Comparison of ENCODE assay signal across 8 cellular contexts in the genomic region with DNA sequence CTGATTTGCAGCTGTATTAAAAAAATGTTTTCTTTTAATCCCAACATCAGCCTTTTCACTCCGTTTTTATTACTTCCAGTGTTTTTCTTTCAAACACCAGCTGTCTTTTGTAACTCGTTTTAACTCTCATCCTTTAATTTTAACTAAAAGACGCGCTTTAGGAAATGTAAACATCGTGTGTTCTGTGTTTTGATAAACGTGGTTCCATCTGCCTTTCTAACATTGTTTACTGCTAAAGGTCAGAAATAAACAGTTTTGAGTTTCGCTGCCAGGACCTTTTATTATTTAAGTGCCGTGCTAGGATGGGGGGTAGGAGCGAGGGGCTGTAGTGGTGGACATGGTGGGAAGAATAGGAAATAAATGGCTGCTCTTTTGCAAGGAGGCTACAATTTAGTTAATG. TPM values are rescaled to one million over a fixed set of nuclear protein-coding genes. Genes with fewer than 3 reads are reported as not detected.
DNase-seq lines count a peak whose midpoint lies in the region; ATAC-seq and TF ChIP-seq lines count a peak whose summit lies in the region.

No MANE protein-coding gene starts in this region.

- H3K36me3 Mint-ChIP-seq in T-helper 2 cell treated with Interferon-gamma antibody and Interleukin-4, amounts not matched to agents 5 μg/mL and 100 μg/mL, for 36 hours (ENCODE audit: low read depth): peaks cover 16% of the 10 kb centered on the region

- H3K27me3 Mint-ChIP-seq in T-helper 2 cell treated with Interferon-gamma antibody and Interleukin-4, amounts not matched to agents 5 μg/mL and 100 μg/mL, for 36 hours (ENCODE audit: low read depth): peaks cover 2% of the 10 kb centered on the region

- H3K4me1 ChIP-seq in HAP-1: peaks cover 17% of the 10 kb centered on the region
- peaks cover 9 to 11% (median 9%) of the 10 kb centered on the region in 3 donors for H3K4me1 ChIP-seq in skeletal muscle tissue (ENCODE audit: control insufficient read depth in 3 of 3, insufficient read depth in 3 of 3, low read length in 3 of 3)

- peaks cover 28% of the 10 kb centered on the region for H3K4me1 Mint-ChIP-seq in T-helper 2 cell treated with Interferon-gamma antibody and Interleukin-4, amounts not matched to agents 5 μg/mL and 100 μg/mL, for 36 hours (ENCODE audit: low read depth)

- in situ Hi-C loops in HAP-1 (cut with MboI; ENCODE audit: low sequenced_read_pairs): loop anchor here (10.0 kb wide), 1 partner anchor 257 kb away; no protein-coding TSS in a partner anchor

- ATAC-seq in HG03469 (IDR thresholded peaks at IDR 0.05; ENCODE audit: unreplicated experiment) (no peak), HG02970 (IDR thresholded peaks at IDR 0.05; ENCODE audit: low FRiP score, unreplicated experiment) (no peak)

- H3K36me3 ChIP-seq in HAP-1 (replicated peaks) (peaks cover 1% of the 10 kb centered on the region; the same call in 1 of the 2 replicates), skeletal muscle tissue (ENCODE audit: control insufficient read depth in 3 of 3, insufficient read depth in 3 of 3, low read length in 3 of 3) (no peaks in the 10 kb centered on the region)

- peak overlapping the region; percentile 99 for H3K4me3 Mint-ChIP-seq in T-helper 2 cell treated with Interferon-gamma antibody and Interleukin-4, amounts not matched to agents 5 μg/mL and 100 μg/mL, for 36 hours

- H3K27ac Mint-ChIP-seq in T-helper 2 cell treated with Interferon-gamma antibody and Interleukin-4, amounts not matched to agents 5 μg/mL and 100 μg/mL, for 36 hours: peak overlapping the region; percentile 99

- no peak overlapping the region for H3K27ac ChIP-seq in skeletal muscle tissue (ENCODE audit: low read depth, low read length)

- peak in 1 of 2 experiments; percentile 13 for DNase-seq in HAP-1 (ENCODE audit: low spot score in 2 of 2)
- no peak for DNase-seq in T-helper 2 cell treated with Interferon-gamma antibody and Interleukin-4, amounts not matched to agents 5 μg/mL and 100 μg/mL, for 36 hours (ENCODE audit: low spot score)
- no peak for DNase-seq in foreskin fibroblast
- no peak for DNase-seq in 8988T
- no peak for DNase-seq in central memory CD4-positive, alpha-beta T cell

- H3K27me3 ChIP-seq in HAP-1 (ENCODE audit: low read depth) (no peaks in the 10 kb centered on the region), skeletal muscle tissue (ENCODE audit: control insufficient read depth in 3 of 3, insufficient read depth in 3 of 3, low read length in 3 of 3) (no peaks in the 10 kb centered on the region)

- peak overlapping the region in 2 of 3 donors; percentile 25 to 67 for H3K9ac ChIP-seq in skeletal muscle tissue (ENCODE audit: low read depth in 1 of 3, low read length in 3 of 3)

- no peaks in the 10 kb centered on the region for H3K9me3 ChIP-seq in HAP-1
- H3K9me3 ChIP-seq in skeletal muscle tissue (ENCODE audit: control insufficient read depth in 3 of 3, low read length in 3 of 3): no peaks in the 10 kb centered on the region

- no peak for TF ChIP-seq CTCF in foreskin fibroblast (IDR thresholded peaks at IDR 0.05; ENCODE audit: low read depth, low read length)

- H3K4me3 ChIP-seq in HAP-1: peak overlapping the region; percentile 53
- H3K4me3 ChIP-seq in foreskin fibroblast (ENCODE audit: low read depth in 1 of 2, low read length in 2 of 2): peak overlapping the region; percentile 70 to 73
- peak overlapping the region; percentile 33 to 91 (median 83) for H3K4me3 ChIP-seq in skeletal muscle tissue (ENCODE audit: low read length in 3 of 3)

- no peaks in the 10 kb centered on the region for H3K9me3 Mint-ChIP-seq in T-helper 2 cell treated with Interferon-gamma antibody and Interleukin-4, amounts not matched to agents 5 μg/mL and 100 μg/mL, for 36 hours

RNA-seq across cellular contexts. Expression of a gene that starts 1.5 kb away (rescaled TPM):
- 14.6 TPM for total RNA-seq in skeletal muscle tissue
